Comparison of ENCODE assay signal across 1 cellular context in the genomic region with DNA sequence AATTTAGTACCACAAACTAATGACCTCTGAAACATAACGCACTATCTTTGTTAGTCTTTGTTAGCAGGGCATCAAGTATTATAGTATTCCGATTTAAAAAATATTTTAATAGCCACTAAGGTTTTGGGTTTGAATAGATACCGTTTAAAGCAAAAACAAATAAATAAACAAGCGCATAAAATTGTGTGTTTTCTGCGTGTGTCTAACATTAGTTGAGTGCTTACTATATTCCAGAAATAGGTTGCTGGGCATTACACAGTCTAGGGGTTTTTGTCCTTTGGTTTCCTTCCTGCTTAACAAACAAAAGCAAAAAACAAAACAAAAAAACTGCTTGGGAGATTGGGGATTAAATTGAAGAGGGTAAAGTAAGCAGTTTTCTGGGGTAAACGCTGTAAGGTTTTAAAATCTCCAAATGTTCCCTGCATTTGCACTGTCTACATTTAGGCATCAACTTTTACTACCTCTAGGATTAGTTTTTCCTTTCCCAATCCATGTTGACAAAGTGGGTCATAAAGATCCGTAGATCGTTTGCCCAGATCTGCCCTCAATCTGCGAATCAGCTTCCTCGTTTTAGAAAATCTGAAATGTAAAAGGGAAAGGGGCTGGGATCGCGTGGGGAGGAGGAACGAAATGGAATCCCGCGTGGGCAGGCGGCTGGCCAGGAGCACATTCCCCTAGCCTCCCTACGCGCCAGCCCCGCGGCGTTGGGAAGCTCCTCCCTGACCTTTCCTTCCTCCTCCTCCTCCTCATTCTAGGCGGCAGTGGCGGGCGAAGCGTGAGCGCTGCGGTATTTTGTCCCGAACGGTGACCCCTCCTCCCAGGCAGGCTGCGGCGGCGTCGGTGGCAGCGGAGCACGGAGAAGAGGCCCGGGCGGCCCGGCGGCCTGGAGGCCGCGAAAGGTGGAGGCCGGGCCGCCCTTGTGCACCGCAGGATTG.
TF ChIP-seq lines count a peak whose summit lies in the region.

Gene KCTD3 (plus strand): TSS at position 749 of the 935 bp plus-strand sequence. CDS start 382 bp downstream, outside the sequence.

TF ChIP-seq in HepG2, 621 proteins besides CTCF, POLR2A, EP300 and RAD21 (continued from another document and continues in another):
- TF ChIP-seq ZNF263 (CRISPR knock-in tag; IDR thresholded peaks at IDR 0.05) (peak; percentile 99), PATZ1 (CRISPR knock-in tag; IDR thresholded peaks at IDR 0.05) (peak; percentile 46; the same call in 1 of the 2 replicates), RARA (CRISPR knock-in tag; IDR thresholded peaks at IDR 0.05) (peak; percentile 45; the same call in 1 of the 2 replicates), SP140L (CRISPR knock-in tag; IDR thresholded peaks at IDR 0.05; ENCODE audit: borderline replicate concordance) (no peak), MTA1 (CRISPR knock-in tag; IDR thresholded peaks at IDR 0.05; ENCODE audit: borderline replicate concordance) (peak; percentile 29; the same call in 1 of the 2 replicates), ZNF672 (CRISPR knock-in tag; IDR thresholded peaks at IDR 0.05) (no peak), KMT2B (CRISPR knock-in tag; IDR thresholded peaks at IDR 0.05) (peak; percentile 89), ZHX2 (IDR thresholded peaks at IDR 0.05; ENCODE audit: low read depth) (no peak), ZHX2 (CRISPR knock-in tag; IDR thresholded peaks at IDR 0.05; ENCODE audit: borderline replicate concordance) (no peak), ZNF777 (CRISPR knock-in tag; IDR thresholded peaks at IDR 0.05) (0 out of 2 replicates have a peak, but pooled peaks have one; percentile 7), ZMYM4 (CRISPR knock-in tag; IDR thresholded peaks at IDR 0.05) (peak; percentile 84), ZNF33B (CRISPR knock-in tag; IDR thresholded peaks at IDR 0.05) (0 out of 2 replicates have a peak, but pooled peaks have one; percentile 9), NAIF1 (CRISPR knock-in tag; IDR thresholded peaks at IDR 0.05; ENCODE audit: borderline replicate concordance) (no peak), ZNF460 (CRISPR knock-in tag; IDR thresholded peaks at IDR 0.05; ENCODE audit: borderline replicate concordance) (no peak), DBP (CRISPR knock-in tag; IDR thresholded peaks at IDR 0.05; ENCODE audit: not compliant biosample characterization) (no peak), SIN3A (IDR thresholded peaks at IDR 0.05; ENCODE audit: borderline replicate concordance, low read depth, low read length) (no peak), U2AF2 (IDR thresholded peaks at IDR 0.05; ENCODE audit: low read depth, low read length) (no peak), SP2 (CRISPR knock-in tag; IDR thresholded peaks at IDR 0.05) (no peak), CENPT (CRISPR knock-in tag; IDR thresholded peaks at IDR 0.05; ENCODE audit: low read depth) (no peak), ARHGAP35 (CRISPR knock-in tag; IDR thresholded peaks at IDR 0.05; ENCODE audit: borderline replicate concordance) (no peak), CBX1 (IDR thresholded peaks at IDR 0.05; ENCODE audit: low read depth) (peak; percentile 84), ZNF737 (CRISPR knock-in tag; IDR thresholded peaks at IDR 0.05; ENCODE audit: borderline replicate concordance) (no peak), GFI1 (CRISPR knock-in tag; IDR thresholded peaks at IDR 0.05; ENCODE audit: borderline replicate concordance) (peak; percentile 77; the same call in 1 of the 2 replicates), DRAP1 (CRISPR knock-in tag; IDR thresholded peaks at IDR 0.05) (peak; percentile 72), HIC2 (CRISPR knock-in tag; IDR thresholded peaks at IDR 0.05; ENCODE audit: low read depth) (no peak; the same call in 1 of the 2 replicates), GTF3A (CRISPR knock-in tag; conservative IDR thresholded peaks at IDR 0.05) (no peak), IRF9 (CRISPR knock-in tag; IDR thresholded peaks at IDR 0.05; ENCODE audit: borderline replicate concordance) (no peak), ZNF329 (CRISPR knock-in tag; IDR thresholded peaks at IDR 0.05; ENCODE audit: low read depth) (0 out of 2 replicates have a peak, but pooled peaks have one; percentile 26)
- TF ChIP-seq, protein P1, sequence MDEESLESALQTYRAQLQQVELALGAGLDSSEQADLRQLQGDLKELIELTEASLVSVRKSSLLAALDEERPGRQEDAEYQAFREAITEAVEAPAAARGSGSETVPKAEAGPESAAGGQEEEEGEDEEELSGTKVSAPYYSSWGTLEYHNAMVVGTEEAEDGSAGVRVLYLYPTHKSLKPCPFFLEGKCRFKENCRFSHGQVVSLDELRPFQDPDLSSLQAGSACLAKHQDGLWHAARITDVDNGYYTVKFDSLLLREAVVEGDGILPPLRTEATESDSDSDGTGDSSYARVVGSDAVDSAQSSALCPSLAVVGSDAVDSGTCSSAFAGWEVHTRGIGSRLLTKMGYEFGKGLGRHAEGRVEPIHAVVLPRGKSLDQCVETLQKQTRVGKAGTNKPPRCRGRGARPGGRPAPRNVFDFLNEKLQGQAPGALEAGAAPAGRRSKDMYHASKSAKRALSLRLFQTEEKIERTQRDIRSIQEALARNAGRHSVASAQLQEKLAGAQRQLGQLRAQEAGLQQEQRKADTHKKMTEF (CRISPR knock-in tag; IDR thresholded peaks at IDR 0.05): peak; percentile 66; the same call in 1 of the 2 replicates
- TF ChIP-seq, protein P2, sequence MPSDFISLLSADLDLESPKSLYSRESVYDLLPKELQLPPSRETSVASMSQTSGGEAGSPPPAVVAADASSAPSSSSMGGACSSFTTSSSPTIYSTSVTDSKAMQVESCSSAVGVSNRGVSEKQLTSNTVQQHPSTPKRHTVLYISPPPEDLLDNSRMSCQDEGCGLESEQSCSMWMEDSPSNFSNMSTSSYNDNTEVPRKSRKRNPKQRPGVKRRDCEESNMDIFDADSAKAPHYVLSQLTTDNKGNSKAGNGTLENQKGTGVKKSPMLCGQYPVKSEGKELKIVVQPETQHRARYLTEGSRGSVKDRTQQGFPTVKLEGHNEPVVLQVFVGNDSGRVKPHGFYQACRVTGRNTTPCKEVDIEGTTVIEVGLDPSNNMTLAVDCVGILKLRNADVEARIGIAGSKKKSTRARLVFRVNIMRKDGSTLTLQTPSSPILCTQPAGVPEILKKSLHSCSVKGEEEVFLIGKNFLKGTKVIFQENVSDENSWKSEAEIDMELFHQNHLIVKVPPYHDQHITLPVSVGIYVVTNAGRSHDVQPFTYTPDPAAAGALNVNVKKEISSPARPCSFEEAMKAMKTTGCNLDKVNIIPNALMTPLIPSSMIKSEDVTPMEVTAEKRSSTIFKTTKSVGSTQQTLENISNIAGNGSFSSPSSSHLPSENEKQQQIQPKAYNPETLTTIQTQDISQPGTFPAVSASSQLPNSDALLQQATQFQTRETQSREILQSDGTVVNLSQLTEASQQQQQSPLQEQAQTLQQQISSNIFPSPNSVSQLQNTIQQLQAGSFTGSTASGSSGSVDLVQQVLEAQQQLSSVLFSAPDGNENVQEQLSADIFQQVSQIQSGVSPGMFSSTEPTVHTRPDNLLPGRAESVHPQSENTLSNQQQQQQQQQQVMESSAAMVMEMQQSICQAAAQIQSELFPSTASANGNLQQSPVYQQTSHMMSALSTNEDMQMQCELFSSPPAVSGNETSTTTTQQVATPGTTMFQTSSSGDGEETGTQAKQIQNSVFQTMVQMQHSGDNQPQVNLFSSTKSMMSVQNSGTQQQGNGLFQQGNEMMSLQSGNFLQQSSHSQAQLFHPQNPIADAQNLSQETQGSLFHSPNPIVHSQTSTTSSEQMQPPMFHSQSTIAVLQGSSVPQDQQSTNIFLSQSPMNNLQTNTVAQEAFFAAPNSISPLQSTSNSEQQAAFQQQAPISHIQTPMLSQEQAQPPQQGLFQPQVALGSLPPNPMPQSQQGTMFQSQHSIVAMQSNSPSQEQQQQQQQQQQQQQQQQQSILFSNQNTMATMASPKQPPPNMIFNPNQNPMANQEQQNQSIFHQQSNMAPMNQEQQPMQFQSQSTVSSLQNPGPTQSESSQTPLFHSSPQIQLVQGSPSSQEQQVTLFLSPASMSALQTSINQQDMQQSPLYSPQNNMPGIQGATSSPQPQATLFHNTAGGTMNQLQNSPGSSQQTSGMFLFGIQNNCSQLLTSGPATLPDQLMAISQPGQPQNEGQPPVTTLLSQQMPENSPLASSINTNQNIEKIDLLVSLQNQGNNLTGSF (CRISPR knock-in tag; IDR thresholded peaks at IDR 0.05): no peak
- TF ChIP-seq, protein P3, sequence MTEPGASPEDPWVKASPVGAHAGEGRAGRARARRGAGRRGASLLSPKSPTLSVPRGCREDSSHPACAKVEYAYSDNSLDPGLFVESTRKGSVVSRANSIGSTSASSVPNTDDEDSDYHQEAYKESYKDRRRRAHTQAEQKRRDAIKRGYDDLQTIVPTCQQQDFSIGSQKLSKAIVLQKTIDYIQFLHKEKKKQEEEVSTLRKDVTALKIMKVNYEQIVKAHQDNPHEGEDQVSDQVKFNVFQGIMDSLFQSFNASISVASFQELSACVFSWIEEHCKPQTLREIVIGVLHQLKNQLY (CRISPR knock-in tag; IDR thresholded peaks at IDR 0.05): no peak
